ENCODE assay signal across 12 cellular contexts in genomic region chr2:2876350-2877042, GRCh38.
"Had no signal": no experiment of that assay in that cellular context is flagged by ENCODE, and none has a peak within 500 bp of the region (broad histone marks: within the 10 kb centered on the region; RNA-seq: fewer than 3 reads in every experiment).

No MANE protein-coding gene starts in this region.

- H3K36me3 Mint-ChIP-seq: activated naive CD8-positive, alpha-beta T cell treated with anti-CD3 and anti-CD28 coated beads for 36 hours had no signal

- DNase-seq: activated CD4-positive, alpha-beta T cell treated with anti-CD3 and anti-CD28 coated beads, Interleukin-2, amount 50 U/mL, for 4 hours; activated gamma-delta T cell treated with Interleukin-2 at 50 U/mL for 16 hours; activated naive CD8-positive, alpha-beta T cell treated with anti-CD3 and anti-CD28 coated beads for 36 hours; activated T-cell treated with anti-CD3 and anti-CD28 coated beads, Interleukin-2, amount 50 U/mL, for 48 hours; foreskin melanocyte; heart right ventricle; kidney; left ventricle myocardium inferior; stimulated activated CD4-positive, alpha-beta T cell treated with anti-CD3 and anti-CD28 coated beads, Interleukin-2, amount 100 ng/mL, for 48 hours; stimulated activated naive CD8-positive, alpha-beta T cell treated with anti-CD3 and anti-CD28 coated beads, Interleukin-15, Interleukin-2, amounts not matched to agents 100 U/mL and 50 U/mL, for 24 hours had no signal

- H3K9me3 ChIP-seq: upper lobe of left lung had no signal

- H3K4me1 Mint-ChIP-seq: activated naive CD8-positive, alpha-beta T cell treated with anti-CD3 and anti-CD28 coated beads for 36 hours had no signal

- H3K4me3 ChIP-seq: heart right ventricle, left ventricle myocardium inferior, upper lobe of left lung had no signal

- H3K4me1 ChIP-seq: heart right ventricle, left ventricle myocardium inferior, upper lobe of left lung had no signal

- H3K27me3 Mint-ChIP-seq: activated naive CD8-positive, alpha-beta T cell treated with anti-CD3 and anti-CD28 coated beads for 36 hours had no signal

- H3K36me3 ChIP-seq: heart right ventricle, left ventricle myocardium inferior, upper lobe of left lung had no signal

- ATAC-seq: heart right ventricle; stimulated activated naive CD8-positive, alpha-beta T cell treated with anti-CD3 and anti-CD28 coated beads, Interleukin-15, Interleukin-2, amounts not matched to agents 100 U/mL and 50 U/mL, for 24 hours had no signal

- H3K27ac ChIP-seq: heart right ventricle, left ventricle myocardium inferior, upper lobe of left lung had no signal

- H3K27ac Mint-ChIP-seq: activated naive CD8-positive, alpha-beta T cell treated with anti-CD3 and anti-CD28 coated beads for 36 hours; progenitor cell of endocrine pancreas had no signal

- H3K27me3 ChIP-seq: heart right ventricle, upper lobe of left lung had no signal

- H3K4me3 Mint-ChIP-seq: activated naive CD8-positive, alpha-beta T cell treated with anti-CD3 and anti-CD28 coated beads for 36 hours had no signal

- H3K9me3 Mint-ChIP-seq: activated naive CD8-positive, alpha-beta T cell treated with anti-CD3 and anti-CD28 coated beads for 36 hours had no signal
